ENCODE assay signal across 26 cellular contexts in the genomic region with DNA sequence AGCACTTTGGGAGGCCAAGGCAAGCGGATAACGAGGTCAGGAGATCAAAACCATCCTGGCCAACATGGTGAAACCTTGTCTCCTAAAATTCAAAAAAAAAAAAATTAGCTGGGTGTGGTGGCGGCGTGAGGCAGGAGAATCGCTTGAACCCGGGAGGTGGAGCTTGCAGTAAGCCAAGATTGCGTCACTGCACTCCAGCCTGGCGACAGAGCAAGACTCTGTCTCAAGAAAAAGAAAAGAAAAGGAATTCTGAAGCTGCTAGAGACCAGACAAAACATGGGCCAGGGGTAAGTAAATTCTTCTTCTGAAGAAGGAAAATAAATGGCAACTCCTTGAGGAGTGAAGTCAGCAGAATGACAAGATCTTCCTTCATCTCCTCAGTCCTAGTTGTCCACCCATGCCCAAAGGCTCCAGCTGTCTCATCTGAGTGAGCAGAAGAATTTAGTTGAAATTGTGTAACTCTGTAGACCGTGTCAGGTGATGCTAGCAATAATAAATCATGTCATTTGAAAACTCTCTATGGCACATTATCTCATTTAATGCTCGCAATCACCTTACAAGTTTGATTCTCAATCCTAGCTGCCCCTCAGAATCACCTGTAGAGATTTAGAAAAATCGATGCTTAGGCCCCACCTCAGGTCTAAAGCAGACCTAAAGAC. TPM values are rescaled to one million over a fixed set of nuclear protein-coding genes. Genes with fewer than 3 reads are reported as not detected.
"Had no signal": no experiment of that assay in that cellular context is flagged by ENCODE, and none has a peak within 500 bp of the region (broad histone marks: within the 10 kb centered on the region; RNA-seq: fewer than 3 reads in every experiment).

No MANE protein-coding gene starts in this region.

- ATAC-seq: body of pancreas; effector memory CD8-positive, alpha-beta T cell; natural killer cell treated with Interleukin-12 subunit alpha and Interleukin-12 subunit beta and Interleukin-15 and Interleukin-18, amount 100 ng/mL, for 72 hours; stimulated activated memory B cell treated with anti-CD40 and anti-IgM and Interleukin-4, amounts not matched to agents 10 μg/mL and 1 μg/mL and 100 μg/mL, for 72 hours had no signal

- H3K27me3 ChIP-seq: body of pancreas, neutrophil, sigmoid colon, spleen, testis, upper lobe of left lung had no signal

- H3K4me1 ChIP-seq: parathyroid adenoma, testis had no signal

- DNase-seq: activated CD4-positive, alpha-beta T cell treated with anti-CD3 and anti-CD28 coated beads for 1 hour; activated CD4-positive, alpha-beta T cell treated with anti-CD3 and anti-CD28 coated beads, Interleukin-2, amount 50 U/mL, for 4 hours; activated naive CD4-positive, alpha-beta T cell treated with Interleukin-2 at 50 U/mL for 16 hours; activated naive CD8-positive, alpha-beta T cell treated with anti-CD3 and anti-CD28 coated beads, Interleukin-2, amount 10 ng/mL, durations not matched to agents 7 days and 5 days; activated T-cell treated with anti-CD3 and anti-CD28 coated beads, Interleukin-2, amount 50 U/mL, for 1 hour; effector memory CD8-positive, alpha-beta T cell; foreskin melanocyte; hypothalamus; sigmoid colon; spleen; stimulated activated CD4-positive, alpha-beta T cell treated with anti-CD3 and anti-CD28 coated beads, Interleukin-4, amount 100 ng/mL, for 4 hours; testis; upper lobe of left lung had no signal

- H3K9me3 Mint-ChIP-seq: activated T-helper 2 cell treated with anti-CD3 and anti-CD28 coated beads, Interferon-gamma antibody, Interleukin-2, Interleukin-4, amounts not matched to agents 10 μg/mL and 5 μg/mL and 100 μg/mL, durations not matched to agents 14 hours and 24 hours and 36 hours; effector memory CD8-positive, alpha-beta T cell; natural killer cell treated with Interleukin-12 subunit alpha and Interleukin-12 subunit beta and Interleukin-15 and Interleukin-18, amount 100 ng/mL, for 72 hours; stimulated activated memory B cell treated with anti-CD40 and anti-IgM and Interleukin-4, amounts not matched to agents 10 μg/mL and 1 μg/mL and 100 μg/mL, for 72 hours; T-helper 1 cell treated with Interleukin-12 subunit alpha and Interleukin-12 subunit beta and Interleukin-4 antibody, amounts not matched to agents 30 μg/mL and 1 μg/mL, for 36 hours had no signal

- H3K4me3 Mint-ChIP-seq: activated naive CD8-positive, alpha-beta T cell treated with anti-CD3 and anti-CD28 coated beads, Interleukin-2, amount 10 ng/mL, durations not matched to agents 7 days and 5 days; effector memory CD8-positive, alpha-beta T cell; mesothelial cell of epicardium; natural killer cell treated with Interleukin-12 subunit alpha and Interleukin-12 subunit beta and Interleukin-15 and Interleukin-18, amount 100 ng/mL, for 72 hours; stimulated activated memory B cell treated with anti-CD40 and anti-IgM and Interleukin-4, amounts not matched to agents 10 μg/mL and 1 μg/mL and 100 μg/mL, for 72 hours; T-helper 1 cell treated with Interleukin-12 subunit alpha and Interleukin-12 subunit beta and Interleukin-4 antibody, amounts not matched to agents 30 μg/mL and 1 μg/mL, for 36 hours had no signal

- H3K9me3 ChIP-seq: body of pancreas, neutrophil, sigmoid colon, spleen, testis, upper lobe of left lung had no signal

- H3K27ac Mint-ChIP-seq: activated naive CD8-positive, alpha-beta T cell treated with anti-CD3 and anti-CD28 coated beads, Interleukin-2, amount 10 ng/mL, durations not matched to agents 7 days and 5 days; activated T-helper 2 cell treated with anti-CD3 and anti-CD28 coated beads, Interferon-gamma antibody, Interleukin-2, Interleukin-4, amounts not matched to agents 10 μg/mL and 5 μg/mL and 100 μg/mL, durations not matched to agents 14 hours and 24 hours and 36 hours; mesothelial cell of epicardium; natural killer cell treated with Interleukin-12 subunit alpha and Interleukin-12 subunit beta and Interleukin-15 and Interleukin-18, amount 100 ng/mL, for 72 hours; stimulated activated memory B cell treated with anti-CD40 and anti-IgM and Interleukin-4, amounts not matched to agents 10 μg/mL and 1 μg/mL and 100 μg/mL, for 72 hours; T-helper 1 cell treated with Interleukin-12 subunit alpha and Interleukin-12 subunit beta and Interleukin-4 antibody, amounts not matched to agents 30 μg/mL and 1 μg/mL, for 36 hours had no signal

- H3K27ac ChIP-seq: epithelial cell of prostate, neutrophil, parathyroid adenoma, sigmoid colon, spleen, testis, upper lobe of left lung, VCaP had no signal

- H3K36me3 ChIP-seq: neutrophil, sigmoid colon, spleen, upper lobe of left lung had no signal

- H3K27me3 Mint-ChIP-seq: activated naive CD8-positive, alpha-beta T cell treated with anti-CD3 and anti-CD28 coated beads, Interleukin-2, amount 10 ng/mL, durations not matched to agents 7 days and 5 days; effector memory CD8-positive, alpha-beta T cell; stimulated activated memory B cell treated with anti-CD40 and anti-IgM and Interleukin-4, amounts not matched to agents 10 μg/mL and 1 μg/mL and 100 μg/mL, for 72 hours had no signal

- H3K4me3 ChIP-seq: body of pancreas, lung, sigmoid colon, spleen, testis, upper lobe of left lung had no signal

- H3K36me3 Mint-ChIP-seq: natural killer cell treated with Interleukin-12 subunit alpha and Interleukin-12 subunit beta and Interleukin-15 and Interleukin-18, amount 100 ng/mL, for 72 hours; stimulated activated memory B cell treated with anti-CD40 and anti-IgM and Interleukin-4, amounts not matched to agents 10 μg/mL and 1 μg/mL and 100 μg/mL, for 72 hours had no signal

RNA-seq across cellular contexts. Expression of gene PDZK1, which starts 14.3 kb away (rescaled TPM):
- total RNA-seq: activated T-helper 2 cell treated with anti-CD3 and anti-CD28 coated beads, Interferon-gamma antibody, Interleukin-2, Interleukin-4, amounts not matched to agents 10 μg/mL and 5 μg/mL and 100 μg/mL, durations not matched to agents 14 hours and 24 hours and 36 hours; dermis microvascular lymphatic vessel endothelial cell; sigmoid colon had no signal

RNA-seq across cellular contexts. Expression of gene CD160, which starts 26.4 kb away (rescaled TPM):
- total RNA-seq: activated T-helper 2 cell treated with anti-CD3 and anti-CD28 coated beads, Interferon-gamma antibody, Interleukin-2, Interleukin-4, amounts not matched to agents 10 μg/mL and 5 μg/mL and 100 μg/mL, durations not matched to agents 14 hours and 24 hours and 36 hours; body of pancreas; dermis microvascular lymphatic vessel endothelial cell; fibroblast of lung; mesothelial cell of epicardium; sigmoid colon had no signal
- polyA plus RNA-seq: fibroblast of lung had no signal
